In the genomic region with DNA sequence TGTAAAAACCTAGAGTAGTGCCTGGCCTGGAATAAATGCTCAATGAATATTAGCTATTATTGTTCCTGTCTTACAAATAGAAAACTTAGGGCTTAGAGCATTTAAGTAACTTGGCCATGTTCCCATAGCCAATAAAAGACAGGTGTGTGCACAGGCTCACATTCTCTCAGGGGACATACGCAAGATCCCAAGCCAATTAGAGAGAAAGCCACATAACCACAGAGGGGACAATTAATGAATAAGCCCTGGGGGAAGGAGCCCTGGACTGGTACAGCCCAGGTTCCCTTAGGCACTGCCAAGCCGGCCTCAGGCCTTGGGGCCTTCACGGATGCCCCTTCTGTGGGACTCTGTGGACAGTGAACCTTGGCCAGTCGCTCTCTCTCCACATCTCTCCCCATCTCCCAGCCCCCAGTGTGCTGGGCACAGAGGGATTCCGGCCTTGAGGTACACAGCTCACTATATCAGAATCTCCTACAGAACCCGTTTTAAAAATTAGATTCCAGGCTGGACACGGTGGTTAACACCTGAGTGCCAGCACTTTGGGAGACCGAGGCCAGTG, we compare ENCODE assay signal across 23 cellular contexts. TPM values are rescaled to one million over a fixed set of nuclear protein-coding genes. Genes with fewer than 3 reads are reported as not detected.
DNase-seq lines count a peak whose midpoint lies in the region; ATAC-seq and TF ChIP-seq lines count a peak whose summit lies in the region.
"Had no signal": no experiment of that assay in that cellular context is flagged by ENCODE, and none has a peak within 500 bp of the region (broad histone marks: within the 10 kb centered on the region; RNA-seq: fewer than 3 reads in every experiment).

No MANE protein-coding gene starts in this region.

- TF ChIP-seq CTCF in mucosa of descending colon (IDR thresholded peaks at IDR 0.05): no peak
- TF ChIP-seq CTCF in brain microvascular endothelial cell (IDR thresholded peaks at IDR 0.05; ENCODE audit: low read depth, low read length, missing control alignments): no peak

- in situ Hi-C loops in brain microvascular endothelial cell (cut with HindIII; ENCODE audit: low pct_ligation_motif_present, low sequenced_read_pairs): no loop called here

- no peak overlapping the region for H3K4me3 ChIP-seq in mucosa of descending colon
- no peak overlapping the region for H3K4me3 ChIP-seq in brain microvascular endothelial cell (ENCODE audit: low read depth, low read length)
- H3K4me3 ChIP-seq: dorsolateral prefrontal cortex, ovary, testis, vagina had no signal

- H3K36me3 ChIP-seq in mucosa of descending colon (ENCODE audit: low read depth): no peaks in the 10 kb centered on the region
- H3K36me3 ChIP-seq in brain microvascular endothelial cell (replicated peaks): no peaks in the 10 kb centered on the region
- H3K36me3 ChIP-seq: ovary, vagina had no signal

- ATAC-seq in mucosa of descending colon: peak; percentile 17

- H3K27me3 ChIP-seq in brain microvascular endothelial cell (replicated peaks): no peaks in the 10 kb centered on the region
- H3K27me3 ChIP-seq: dorsolateral prefrontal cortex, ovary, testis, vagina had no signal

- H3K9me3 ChIP-seq in mucosa of descending colon: no peaks in the 10 kb centered on the region
- H3K9me3 ChIP-seq: ovary, testis, vagina had no signal

- intact Hi-C loops in mucosa of descending colon (cut with DNase I, micrococcal nuclease): no loop called here

- peak; percentile 82 for DNase-seq in DMS79 treated with DMSO at 0.1 percent for 48 hours (lab: John Stamatoyannopoulos, UW)
- peak; percentile 11 for DNase-seq in NCI-H128 (lab: John Stamatoyannopoulos, UW; ENCODE audit: unreplicated experiment)
- peak; percentile 74 for DNase-seq in NCI-H524 treated with DMSO at 0.1 percent for 48 hours (lab: John Stamatoyannopoulos, UW)
- DNase-seq in mucosa of descending colon: no peak
- DNase-seq in HT-29 (ENCODE audit: low spot score): no peak
- no peak for DNase-seq in brain microvascular endothelial cell
- no peak for DNase-seq in stimulated activated CD4-positive, alpha-beta T cell treated with anti-CD3 and anti-CD28 coated beads, Interleukin-2, amount 100 ng/mL, for 48 hours
- DNase-seq: activated effector memory CD4-positive, alpha-beta T cell treated with anti-CD3 and anti-CD28 coated beads, Interleukin-2, amount 50 U/mL, for 16 hours; dorsolateral prefrontal cortex; GOT3; NCI-H1048; NCI-H2227 treated with DMSO at 0.1 percent for 48 hours; ovary; retina; stimulated activated CD4-positive, alpha-beta T cell treated with anti-CD3 and anti-CD28 coated beads, Interleukin-4, amount 100 ng/mL, for 4 hours; stimulated activated naive CD4-positive, alpha-beta T cell; testis had no signal

- H3K4me1 ChIP-seq in mucosa of descending colon (ENCODE audit: low read depth): no peaks in the 10 kb centered on the region
- H3K4me1 ChIP-seq: testis, vagina had no signal

- H3K27ac ChIP-seq in brain microvascular endothelial cell: no peak overlapping the region
- H3K27ac ChIP-seq: dorsolateral prefrontal cortex, KMS-11, ovary, testis, vagina had no signal

RNA-seq across cellular contexts. Expression of gene ABCC12, which starts 27.3 kb away (rescaled TPM):
- total RNA-seq in mucosa of descending colon: not detected
- not detected in 2 replicates for total RNA-seq in HT-29 (2014; rRNA removed; shearing (Covaris generic))
- total RNA-seq: fibroblast of lung, G401, mesothelial cell of epicardium, SK-MEL-5, vagina had no signal

Comparison
In these comparisons a context has a peak if more than half of its experiments do, and no peak if none do; other contexts are left out.
1. DNase-seq: peak in DMS79 treated with DMSO at 0.1 percent for 48 hours (single experiment), NCI-H128 (single experiment) and NCI-H524 treated with DMSO at 0.1 percent for 48 hours (single experiment); none in mucosa of descending colon (0 of 3), HT-29 (single experiment), brain microvascular endothelial cell (single experiment) and stimulated activated CD4-positive, alpha-beta T cell treated with anti-CD3 and anti-CD28 coated beads, Interleukin-2, amount 100 ng/mL, for 48 hours (0 of 2).